ENCODE assay signal across 8 cellular contexts in genomic region chr12:95789126-95790024, GRCh38. TPM values are rescaled to one million over a fixed set of nuclear protein-coding genes. Genes with fewer than 3 reads are reported as not detected.
DNase-seq lines count a peak whose midpoint lies in the region; ATAC-seq, FAIRE-seq and TF ChIP-seq lines count a peak whose summit lies in the region.

No MANE protein-coding gene starts in this region.

- H3K4me3 Mint-ChIP-seq in activated T-cell treated with anti-CD3 and anti-CD28 coated beads, Interleukin-2, amount 50 U/mL, for 4 hours = peak overlapping the region; percentile 74
- H3K4me3 Mint-ChIP-seq in WTC11 = peak overlapping the region; percentile 82

- no peak for DNase-seq in activated T-cell treated with anti-CD3 and anti-CD28 coated beads, Interleukin-2, amount 50 U/mL, for 4 hours
- no peak for DNase-seq in activated T-cell treated with anti-CD3 and anti-CD28 coated beads for 4 hours
- DNase-seq in WTC11 (ENCODE audit: low spot score) = peak; percentile 51
- peak; percentile 3 for DNase-seq in globus pallidus (ENCODE audit: low spot score)
- DNase-seq in pancreas = peak; percentile 60 to 85 (median 72)
- DNase-seq in HEK293T (ENCODE audit: extremely low spot score) = no peak

- TF ChIP-seq CTCF in WTC11 (IDR thresholded peaks at IDR 0.05) (no peak), pancreas (IDR thresholded peaks at IDR 0.05) (no peak)

- H3K9me3 Mint-ChIP-seq in activated T-cell treated with anti-CD3 and anti-CD28 coated beads, Interleukin-2, amount 50 U/mL, for 4 hours = no peaks in the 10 kb centered on the region
- no peaks in the 10 kb centered on the region for H3K9me3 Mint-ChIP-seq in WTC11

- H3K27ac Mint-ChIP-seq in WTC11 = no peak overlapping the region

- POLR2A ChIA-PET in WTC11 (lab: Charles Lee) = interaction anchor here (0.6 to 0.9 kb wide), 2 partner anchors 70 to 95 kb away, joined by 3 read pairs; partner anchors contain the start of gene SNRPF
- POLR2A ChIA-PET in HEK293T (lab: Yijun Ruan, JAX) = interaction anchor here (1.0 kb wide), 1 partner anchor 26 kb away, joined by 3 read pairs; no protein-coding TSS in a partner anchor

- H3K4me1 Mint-ChIP-seq in activated T-cell treated with anti-CD3 and anti-CD28 coated beads, Interleukin-2, amount 50 U/mL, for 4 hours (ENCODE audit: low read depth) = peaks cover 14% of the 10 kb centered on the region
- H3K4me1 Mint-ChIP-seq in WTC11 = peaks cover 18% of the 10 kb centered on the region

- peaks cover 5 to 18% (median 10%) of the 10 kb centered on the region in 3 donors for H3K4me1 ChIP-seq in pancreas

- peak overlapping the region; percentile 71 to 85 (median 78) for H3K4me3 ChIP-seq in pancreas

- CTCF ChIA-PET in WTC11 (lab: Charles Lee) = interaction anchor here (0.5 to 1.3 kb wide), 2 partner anchors 91 to 209 kb away, joined by 3 to 6 read pairs; no protein-coding TSS in a partner anchor
- CTCF ChIA-PET in HEK293T (lab: Yijun Ruan, JAX) = interaction anchor here (1.0 kb wide), 1 partner anchor 22 kb away, joined by 3 read pairs; no protein-coding TSS in a partner anchor

- H3K27me3 ChIP-seq in pancreas = no peaks in the 10 kb centered on the region

- peak; percentile 16 to 20 for ATAC-seq in activated T-cell treated with anti-CD3 and anti-CD28 coated beads, Interleukin-2, amount 50 U/mL, for 4 hours
- ATAC-seq in WTC11 (peak; percentile 54), pancreas (peak; percentile 42 to 66 (median 62)), GM21447 (IDR thresholded peaks at IDR 0.05; ENCODE audit: unreplicated experiment) (no peak), GM21528 (IDR thresholded peaks at IDR 0.05; ENCODE audit: low FRiP score, unreplicated experiment) (no peak)

- intact Hi-C loops in pancreas (cut with DNase I) = no loop called here

- H3K36me3 ChIP-seq in pancreas = no peaks in the 10 kb centered on the region

- H3K36me3 Mint-ChIP-seq in activated T-cell treated with anti-CD3 and anti-CD28 coated beads, Interleukin-2, amount 50 U/mL, for 4 hours (ENCODE audit: insufficient read depth) = no peaks in the 10 kb centered on the region
- no peaks in the 10 kb centered on the region for H3K36me3 Mint-ChIP-seq in WTC11

- no peak for FAIRE-seq in pancreas (lab: Jason Lieb, UNC)

- H3K9me3 ChIP-seq in pancreas = peaks cover 0 to 4% (median 0%) of the 10 kb centered on the region in 4 donors

- peaks cover 48% of the 10 kb centered on the region for H3K27me3 Mint-ChIP-seq in activated T-cell treated with anti-CD3 and anti-CD28 coated beads, Interleukin-2, amount 50 U/mL, for 4 hours (ENCODE audit: low read depth)
- H3K27me3 Mint-ChIP-seq in WTC11 (ENCODE audit: low read depth) = peaks cover 72% of the 10 kb centered on the region

- 6 to 9% methylated on average over 39 of the region's 39 CpGs for WGBS in pancreas, 2 donors

- peak overlapping the region; percentile 69 to 92 (median 82) for H3K27ac ChIP-seq in pancreas

TF ChIP-seq in WTC11, 78 proteins besides CTCF, POLR2A, EP300 and RAD21:
- TF ChIP-seq TEAD1 (CRISPR knock-in tag; IDR thresholded peaks at IDR 0.05) (no peak), USF2 (CRISPR knock-in tag; IDR thresholded peaks at IDR 0.05) (0 out of 2 replicates have a peak, but pooled peaks have one; percentile 20)
TF ChIP-seq in WTC11: peak in this region for 1.

TF ChIP-seq in HEK293T, 16 proteins besides CTCF, POLR2A, EP300 and RAD21:
- no peak for TF ChIP-seq FOXK2 (IDR thresholded peaks at IDR 0.05)

RNA-seq across cellular contexts. Expression of gene NTN4, which starts 1.2 kb away (rescaled TPM):
- under 1 TPM; 0.13 to 0.16 (median 0.16) TPM for total RNA-seq in activated T-cell treated with anti-CD3 and anti-CD28 coated beads, Interleukin-2, amount 50 U/mL, for 4 hours
- total RNA-seq in WTC11 (2021) = 1.9 to 2.7 TPM (median 2.1 TPM) in 3 replicates
- total RNA-seq in pancreas = 10 to 100 TPM; 14.6 to 63.9 (median 22.7) TPM
- polyA plus RNA-seq in pancreas = 10 to 100 TPM; 15.5 to 18.1 TPM

Comparison
In these comparisons a context has a peak if more than half of its experiments do, and no peak if none do; other contexts are left out.
1. ATAC-seq: peak in activated T-cell treated with anti-CD3 and anti-CD28 coated beads, Interleukin-2, amount 50 U/mL, for 4 hours (2 of 2), WTC11 (single experiment) and pancreas (4 of 4); none in GM21447 (single experiment) and GM21528 (single experiment).
2. DNase-seq: peak in WTC11 (single experiment), globus pallidus (single experiment) and pancreas (6 of 6); none in activated T-cell treated with anti-CD3 and anti-CD28 coated beads, Interleukin-2, amount 50 U/mL, for 4 hours (single experiment), activated T-cell treated with anti-CD3 and anti-CD28 coated beads for 4 hours (single experiment) and HEK293T (single experiment).